In genomic region chr2:238821391-238821790, GRCh38 we compare ENCODE assay signal across 20 cellular contexts. TPM values are rescaled to one million over a fixed set of nuclear protein-coding genes. Genes with fewer than 3 reads are reported as not detected.
DNase-seq lines count a peak whose midpoint lies in the region; ATAC-seq and TF ChIP-seq lines count a peak whose summit lies in the region.
"Had no signal": no experiment of that assay in that cellular context is flagged by ENCODE, and none has a peak within 500 bp of the region (broad histone marks: within the 10 kb centered on the region; RNA-seq: fewer than 3 reads in every experiment).

No MANE protein-coding gene starts in this region.

- peaks cover 26% of the 10 kb centered on the region for H3K27me3 ChIP-seq in A673 (replicated peaks; ENCODE audit: insufficient read depth, low read depth, low read length, poor library complexity)
- peaks cover 13% of the 10 kb centered on the region; the same call in 1 of the 2 replicates for H3K27me3 ChIP-seq in HCT116 (ENCODE audit: insufficient read depth, low read length)

- POLR2A ChIA-PET in A673 (lab: Charles Lee; ENCODE audit: low non-redundant PET) (no interaction called here), HCT116 (lab: Charles Lee) (no interaction called here)

- TF ChIP-seq RAD21 in HCT116 (IDR thresholded peaks at IDR 0.05; ENCODE audit: low read depth): no peak

- H3K9me3 ChIP-seq in A673 (ENCODE audit: low read depth, low read length, poor library complexity, severe bottlenecking) (peaks cover 4% of the 10 kb centered on the region), HCT116 (ENCODE audit: control insufficient read depth in 1 of 2, insufficient read depth in 1 of 2, low read depth in 1 of 2, low read length in 2 of 2) (0 out of 4 replicates have a peak, but pooled peaks cover 0 to 6% of the 10 kb centered on the region in 2 experiments)
- H3K9me3 ChIP-seq: mucosa of descending colon had no signal

- H3K4me3 ChIP-seq in A673 (ENCODE audit: low read depth, low read length, poor library complexity, severe bottlenecking): no peak overlapping the region
- H3K4me3 ChIP-seq in HCT116 (replicated peaks in 1 of 2; ENCODE audit: low read depth in 1 of 2, low read length in 2 of 2): no peak overlapping the region
- H3K4me3 ChIP-seq: mucosa of descending colon had no signal

- H3K27ac ChIP-seq in A673 (ENCODE audit: low read depth, low read length, poor library complexity, severe bottlenecking): no peak overlapping the region
- H3K27ac ChIP-seq in HCT116 (ENCODE audit: low read depth, low read length): no peak overlapping the region
- H3K27ac ChIP-seq: parathyroid adenoma had no signal

- DNase-seq in A673 (ENCODE audit: low spot score) (peak; percentile 5), HCT116 (ENCODE audit: low read depth, low spot score) (no peak), astrocyte of the hippocampus (ENCODE audit: low read depth, low spot score) (peak; percentile 32), left kidney (ENCODE audit: low read depth, low spot score) (peak; percentile 88), T-helper 9 cell (no peak), NCI-H2081 treated with DMSO at 0.1 percent for 48 hours (lab: John Stamatoyannopoulos, UW) (no peak), NCI-H1436 treated with DMSO at 0.1 percent for 48 hours (lab: John Stamatoyannopoulos, UW) (no peak)
- DNase-seq: ACHN; activated CD4-positive, alpha-beta T cell treated with anti-CD3 and anti-CD28 coated beads for 4 hours; activated naive CD8-positive, alpha-beta T cell treated with anti-CD3 and anti-CD28 coated beads for 36 hours; endodermal cell; glutamatergic neuron; islet precursor cell; mucosa of descending colon; stimulated activated CD4-positive, alpha-beta T cell treated with anti-CD3 and anti-CD28 coated beads, Interleukin-12 subunit alpha, Interleukin-12 subunit beta, amount 100 ng/mL, for 4 hours; stimulated activated naive CD4-positive, alpha-beta T cell treated with Interleukin-2 at 50 U/mL for 16 hours; trophoblast cell had no signal

- H3K4me2 ChIP-seq in HCT116 (ENCODE audit: low read length): no peak overlapping the region

- CTCF ChIA-PET in A673 (lab: Charles Lee) (no interaction called here), HCT116 (lab: Charles Lee) (no interaction called here)

- intact Hi-C loops in A673 (cut with micrococcal nuclease; ENCODE audit: unreplicated experiment): no loop called here
- intact Hi-C loops in HCT116 (cut with micrococcal nuclease): no loop called here

- no peak for TF ChIP-seq POLR2A in HCT116 (IDR thresholded peaks at IDR 0.05; ENCODE audit: borderline replicate concordance, extremely low read depth, insufficient read depth, insufficient read length)

- no peak overlapping the region for H3K9ac ChIP-seq in HCT116 (ENCODE audit: low read length)
- H3K9ac ChIP-seq: parathyroid adenoma had no signal

- H3K9me2 ChIP-seq in HCT116 (ENCODE audit: insufficient read depth): no peaks in the 10 kb centered on the region

- TF ChIP-seq CTCF in A673 (conservative IDR thresholded peaks at IDR 0.05; ENCODE audit: low read depth, low read length) (no peak), HCT116 (IDR thresholded peaks at IDR 0.05 in 2 of 3, conservative IDR thresholded peaks at IDR 0.05 in 1 of 3; ENCODE audit: borderline replicate concordance in 1 of 3, insufficient read depth in 1 of 3, low read depth in 2 of 3, low read length in 2 of 3) (no peak)

- BruUV-seq in A673 (replicated peaks; lab: Mats Ljungman, UMichigan) (no TSS peak), HCT116 (replicated peaks; lab: Mats Ljungman, UMichigan) (no TSS peak)

- H3K36me3 ChIP-seq in A673 (ENCODE audit: insufficient read depth, low read length, poor library complexity, severe bottlenecking) (no peaks in the 10 kb centered on the region), HCT116 (ENCODE audit: control insufficient read depth in 1 of 2, insufficient read depth in 2 of 2, low read length in 2 of 2) (no peaks in the 10 kb centered on the region)

- no peaks in the 10 kb centered on the region for H3K4me1 ChIP-seq in A673 (ENCODE audit: insufficient read depth, low read length, poor library complexity, severe bottlenecking)
- no peaks in the 10 kb centered on the region for H3K4me1 ChIP-seq in HCT116 (ENCODE audit: control insufficient read depth in 1 of 2, insufficient read depth in 2 of 2, low read length in 2 of 2)
- H3K4me1 ChIP-seq: parathyroid adenoma had no signal

- H4K20me1 ChIP-seq in HCT116 (ENCODE audit: insufficient read depth): no peaks in the 10 kb centered on the region

- ATAC-seq in HCT116: no peak
- ATAC-seq in HG03095 (IDR thresholded peaks at IDR 0.05; ENCODE audit: unreplicated experiment): no peak
- ATAC-seq: mucosa of descending colon, Right ventricle myocardium inferior had no signal

- no peaks in the 10 kb centered on the region for H3K79me2 ChIP-seq in HCT116 (ENCODE audit: insufficient read depth, low read length)
- H3K79me2 ChIP-seq: parathyroid adenoma had no signal

- RAD21 ChIA-PET in HCT116 (lab: Charles Lee; ENCODE audit: low non-redundant PET in 1 of 2, low total read pairs in 2 of 2, uncharacterized antibody in 2 of 2, unreplicated experiment in 2 of 2): no interaction called here

- H2AFZ ChIP-seq in HCT116 (ENCODE audit: low read depth, low read length, poor library complexity, severe bottlenecking): no peak overlapping the region
- H2AFZ ChIP-seq: parathyroid adenoma had no signal

TF ChIP-seq in HCT116, 20 proteins besides CTCF, POLR2A, EP300 and RAD21:
- TF ChIP-seq REST (IDR thresholded peaks at IDR 0.05; ENCODE audit: low read depth) (no peak), ZNF274 (IDR thresholded peaks at IDR 0.05; ENCODE audit: low read depth, low read length) (no peak), EGR1 (IDR thresholded peaks at IDR 0.05; ENCODE audit: low read depth) (no peak), MAX (IDR thresholded peaks at IDR 0.05) (peak; percentile 50; the same call in 1 of the 2 replicates), YY1 (IDR thresholded peaks at IDR 0.05; ENCODE audit: extremely low read depth, insufficient replicate concordance, low read depth, low read length) (no peak), EZH2 (IDR thresholded peaks at IDR 0.05) (no peak), SP1 (IDR thresholded peaks at IDR 0.05; ENCODE audit: low read depth) (no peak)

RNA-seq across cellular contexts. Expression of gene TWIST2, which starts 26.5 kb away (rescaled TPM):
- total RNA-seq in A673 (2021) (not detected in 2 replicates), HCT116 (2021; ENCODE audit: unreplicated experiment) (not detected)
- not detected in 2 replicates for polyA plus RNA-seq in HCT116 (2012)
- total RNA-seq: activated naive CD8-positive, alpha-beta T cell treated with anti-CD3 and anti-CD28 coated beads for 36 hours had no signal

Comparison
In these comparisons a context has a peak if more than half of its experiments do, and no peak if none do; other contexts are left out.
1. DNase-seq: peak in A673 (single experiment), astrocyte of the hippocampus (single experiment) and left kidney (single experiment); none in HCT116 (single experiment), T-helper 9 cell (single experiment), NCI-H2081 treated with DMSO at 0.1 percent for 48 hours (single experiment) and NCI-H1436 treated with DMSO at 0.1 percent for 48 hours (single experiment).